8 cellular contexts compared by ENCODE assay signal in the genomic region with DNA sequence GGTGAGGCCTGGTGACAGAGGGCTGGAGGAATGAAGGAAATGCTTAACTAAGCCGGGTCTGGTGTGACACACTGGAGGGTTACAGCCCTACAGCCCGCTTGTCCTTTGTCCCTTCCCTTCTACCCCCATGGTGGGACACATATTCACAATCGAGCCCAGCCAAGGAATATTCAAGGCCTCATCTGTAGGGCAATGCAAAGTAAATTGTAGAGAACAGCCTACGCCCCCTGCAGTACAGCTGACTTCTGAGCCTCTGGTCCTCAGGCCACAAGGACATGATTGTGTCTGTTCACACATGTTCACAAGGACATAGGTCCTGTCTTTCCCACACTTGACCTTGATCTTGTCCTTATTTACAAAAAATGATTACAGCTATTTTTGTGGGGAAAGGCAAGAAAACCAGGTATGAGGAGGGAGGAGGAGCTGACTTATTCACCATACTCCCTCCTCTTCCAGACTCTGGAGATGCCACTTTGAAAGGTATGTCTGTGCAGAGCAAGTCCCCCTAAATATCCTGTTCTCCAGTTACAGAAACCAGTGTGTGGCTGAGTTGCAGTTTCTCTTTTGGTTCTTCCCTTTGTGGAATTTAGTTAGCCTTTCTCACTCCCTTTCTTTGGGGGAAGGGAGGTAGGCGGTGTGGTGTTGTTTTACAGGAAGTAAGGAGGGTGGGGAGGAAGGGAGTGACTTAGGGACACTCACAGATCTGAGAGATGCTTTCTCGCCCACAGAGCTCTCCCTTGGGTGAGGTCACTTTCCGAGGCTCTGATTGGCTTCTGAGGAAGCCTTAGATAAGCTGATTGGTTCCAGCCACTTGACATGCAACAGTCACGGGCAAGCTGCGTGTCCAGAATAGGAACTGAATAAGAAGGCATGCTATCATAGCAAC. TPM values are rescaled to one million over a fixed set of nuclear protein-coding genes. Genes with fewer than 3 reads are reported as not detected.
DNase-seq lines count a peak whose midpoint lies in the region; ATAC-seq, FAIRE-seq and TF ChIP-seq lines count a peak whose summit lies in the region.

No MANE protein-coding gene starts in this region.

- no peaks in the 10 kb centered on the region for H3K27me3 Mint-ChIP-seq in central memory CD8-positive, alpha-beta T cell

- peaks cover 60 to 74% (median 72%) of the 10 kb centered on the region in 6 donors for H3K4me1 ChIP-seq in spleen

- 7 to 12% (median 9%) methylated on average over 9 of the region's 9 CpGs for WGBS in spleen, 5 donors

- peak overlapping the region; percentile 57 for H3K27ac ChIP-seq in WERI-Rb-1
- H3K27ac ChIP-seq in spleen = peak overlapping the region; percentile 94 to 100 (median 99)

- H3K36me3 ChIP-seq in WERI-Rb-1 (no peaks in the 10 kb centered on the region), spleen (peaks cover 0 to 14% (median 0%) of the 10 kb centered on the region in 6 donors)

- peak; percentile 90 for FAIRE-seq in islet of Langerhans (lab: Jason Lieb, UNC)

- DNase-seq in activated gamma-delta T cell treated with Interleukin-2 at 50 U/mL for 16 hours (peak; percentile 67), activated gamma-delta T cell (lab: John Stamatoyannopoulos, UW) (no peak), NCI-H2171 (lab: John Stamatoyannopoulos, UW) (peak; percentile 92), WERI-Rb-1 (peak; percentile 98), spleen (peak; percentile 92)
- DNase-seq in central memory CD8-positive, alpha-beta T cell (ENCODE audit: low spot score in 2 of 2) = peak in 1 of 2 donors; percentile 56

- peak; percentile 28 to 65 (median 53) for TF ChIP-seq POLR2A in spleen (IDR thresholded peaks at IDR 0.05)

- intact Hi-C loops in spleen (cut with DNase I; ENCODE audit: low total_unique reads) = loop anchor here (5.0 kb wide), 1 partner anchor 33 kb away; no protein-coding TSS in a partner anchor

- H3K27me3 ChIP-seq in WERI-Rb-1 (ENCODE audit: insufficient read depth, low read depth, severe bottlenecking) = no peaks in the 10 kb centered on the region
- no peaks in the 10 kb centered on the region for H3K27me3 ChIP-seq in spleen (replicated peaks in 1 of 7)

- no peak overlapping the region for H3K27ac Mint-ChIP-seq in central memory CD8-positive, alpha-beta T cell (ENCODE audit: low read depth)

- peak; percentile 89 for ATAC-seq in HG03045 (IDR thresholded peaks at IDR 0.05; ENCODE audit: unreplicated experiment)
- peak; percentile 76 for ATAC-seq in central memory CD8-positive, alpha-beta T cell (replicated peaks; ENCODE audit: extremely low read depth, poor library complexity, severe bottlenecking)

- H3K9me3 ChIP-seq in WERI-Rb-1 (ENCODE audit: severe bottlenecking) (no peaks in the 10 kb centered on the region), spleen (no peaks in the 10 kb centered on the region)

- H3K9me3 Mint-ChIP-seq in central memory CD8-positive, alpha-beta T cell = no peaks in the 10 kb centered on the region

- peaks cover 34% of the 10 kb centered on the region for H3K4me1 Mint-ChIP-seq in central memory CD8-positive, alpha-beta T cell

- peaks cover 11% of the 10 kb centered on the region for H3K36me3 Mint-ChIP-seq in central memory CD8-positive, alpha-beta T cell (ENCODE audit: insufficient read depth)

- H3K4me3 Mint-ChIP-seq in central memory CD8-positive, alpha-beta T cell = no peak overlapping the region

- TF ChIP-seq CTCF in WERI-Rb-1 (IDR thresholded peaks at IDR 0.05; ENCODE audit: low read depth, low read length) (peak; percentile 63), spleen (IDR thresholded peaks at IDR 0.05 in 8 of 11, conservative IDR thresholded peaks at IDR 0.05 in 3 of 11) (peak in 6 of 11 experiments; percentile 5 to 31 (median 24))

- H3K4me3 ChIP-seq in WERI-Rb-1 (ENCODE audit: low read depth, low read length) (no peak overlapping the region), spleen (peak overlapping the region in 6 of 8 donors; percentile 2 to 61 (median 18))

RNA-seq across cellular contexts. Expression of a gene that starts 14.6 kb away (rescaled TPM):
- total RNA-seq in spleen = 10 to 100 TPM; 22.1 to 34.0 (median 31.1) TPM
- polyA plus RNA-seq in spleen = 10 to 100 TPM; 55.6 to 69.2 (median 63.0) TPM

RNA-seq across cellular contexts. Expression of a gene that starts 14.7 kb away (rescaled TPM):
- 1 to 10 TPM in 5 of 7 donors, under 1 TPM in 2; 0.79 to 3.1 (median 1.2) TPM for total RNA-seq in spleen
- under 1 TPM; 0.57 to 0.99 (median 0.62) TPM for polyA plus RNA-seq in spleen

RNA-seq across cellular contexts. Expression of a gene that starts 17.3 kb away (rescaled TPM):
- 1,000 to 10,000 TPM in 5 of 7 donors, 100 to 1,000 TPM in 2; 622 to 2,368 (median 1,747) TPM for total RNA-seq in spleen
- polyA plus RNA-seq in spleen = 100 to 1,000 TPM; 446 to 779 (median 670) TPM

RNA-seq across cellular contexts. Expression of a gene that starts 21.3 kb away (rescaled TPM):
- 10 to 100 TPM; 35.1 to 52.9 (median 39.5) TPM for total RNA-seq in spleen
- polyA plus RNA-seq in spleen = 10 to 100 TPM; 11.0 to 17.8 (median 14.4) TPM

RNA-seq across cellular contexts. Expression of a gene that starts 42.4 kb away (rescaled TPM):
- not detected for total RNA-seq in spleen
- polyA plus RNA-seq in spleen = not detected
